ENCODE assay signal across 10 cellular contexts in genomic region chr10:32004161-32004591, GRCh38. TPM values are rescaled to one million over a fixed set of nuclear protein-coding genes. Genes with fewer than 3 reads are reported as not detected.
A peak's percentile ranks its signal among the peaks of the same experiment; 100 is the strongest.
DNase-seq lines count a peak whose midpoint lies in the region; ATAC-seq, FAIRE-seq and TF ChIP-seq lines count a peak whose summit lies in the region.
"Had no signal": no experiment of that assay in that cellular context is flagged by ENCODE, and none has a peak within 500 bp of the region (broad histone marks: within the 10 kb centered on the region; RNA-seq: fewer than 3 reads in every experiment).

No MANE protein-coding gene starts in this region.

- no peak overlapping the region for H3K4me3 ChIP-seq in H1 (ENCODE audit: extremely low read depth in 1 of 4, insufficient read depth in 2 of 4, low read depth in 3 of 4, low read length in 4 of 4)
- no peak overlapping the region for H3K4me3 ChIP-seq in naive thymus-derived CD4-positive, alpha-beta T cell (ENCODE audit: low read length)

- H3K23ac ChIP-seq in H1 (ENCODE audit: insufficient read length): no peak overlapping the region

- peak overlapping the region in 1 of 10 donors; percentile 32 for H3K4me3 Mint-ChIP-seq in naive thymus-derived CD4-positive, alpha-beta T cell

- no peak for TF ChIP-seq EP300 in H1 (IDR thresholded peaks at IDR 0.05; ENCODE audit: borderline replicate concordance in 1 of 2, low read depth in 2 of 2, low read length in 2 of 2)

- in situ Hi-C loops in GM13977 (cut with MboI; ENCODE audit: low pct_unique_long_range_greater_than_20kb, low sequenced_read_pairs, unreplicated experiment): loop anchor here (10.0 kb wide), 1 partner anchor 139 kb away; no protein-coding TSS in a partner anchor

- H4K91ac ChIP-seq in H1 (replicated peaks; ENCODE audit: insufficient read length, low read length): no peak overlapping the region

- DNase-seq in C1 segment of cervical spinal cord (lab: John Stamatoyannopoulos, UW) (peak in 12 of 14 donors; percentile 2 to 70 (median 28)), M059J (ENCODE audit: low read depth) (peak; percentile 5), H1 (ENCODE audit: low read depth in 1 of 2, low spot score in 2 of 2) (peak in 1 of 2 experiments; percentile 60), superior temporal gyrus (ENCODE audit: extremely low spot score) (no peak), GM13977 (ENCODE audit: low spot score) (no peak), NCI-H1417 (lab: John Stamatoyannopoulos, UW) (no peak)
- DNase-seq in naive thymus-derived CD4-positive, alpha-beta T cell: no peak
- DNase-seq: NCI-H2081 treated with DMSO at 0.1 percent for 48 hours had no signal

- peak overlapping the region; percentile 76; the same call in 1 of the 2 replicates for H2AK5ac ChIP-seq in H1 (ENCODE audit: low read depth, low read length)

- H3K9me3 Mint-ChIP-seq in naive thymus-derived CD4-positive, alpha-beta T cell: no peaks in the 10 kb centered on the region

- peak overlapping the region; percentile 27 for H2BK5ac ChIP-seq in H1 (ENCODE audit: low read depth, low read length)

- no peak overlapping the region for H4K5ac ChIP-seq in H1 (ENCODE audit: insufficient read length, low read depth, low read length)

- no peak overlapping the region for H2AFZ ChIP-seq in H1 (ENCODE audit: low read length)

- peaks cover 0 to 2% of the 10 kb centered on the region in 2 experiments for H4K20me1 ChIP-seq in H1 (replicated peaks in 1 of 2; ENCODE audit: control insufficient read depth in 1 of 2, insufficient read depth in 2 of 2, low read length in 2 of 2)

- peak; percentile 13 to 20; a peak in 2 of 4 replicates for TF ChIP-seq RAD21 in H1 (IDR thresholded peaks at IDR 0.05 in 1 of 2, conservative IDR thresholded peaks at IDR 0.05 in 1 of 2; ENCODE audit: low read depth in 2 of 2, low read length in 2 of 2)

- no peaks in the 10 kb centered on the region for H3K23me2 ChIP-seq in H1 (ENCODE audit: low read depth, low read length)

- TF ChIP-seq CTCF in H1 (IDR thresholded peaks at IDR 0.05; ENCODE audit: control extremely low read depth in 1 of 3, insufficient read depth in 1 of 3, low read depth in 1 of 3, low read length in 3 of 3): no peak
- no peak for TF ChIP-seq CTCF in GM13977 (IDR thresholded peaks at IDR 0.05; ENCODE audit: extremely low read depth, insufficient read depth, missing control alignments)

- peaks cover 0 to 20% (median 13%) of the 10 kb centered on the region in 7 donors for H3K4me1 Mint-ChIP-seq in naive thymus-derived CD4-positive, alpha-beta T cell

- H3K79me1 ChIP-seq in H1 (ENCODE audit: low read depth, low read length): no peaks in the 10 kb centered on the region

- no peak for FAIRE-seq in H1 (lab: Jason Lieb, UNC)
- FAIRE-seq: frontal cortex had no signal

- 0 out of 4 replicates have a peak overlapping the region, but pooled peaks of 1 of the 2 experiments have one; percentile 16 for H3K4me2 ChIP-seq in H1 (ENCODE audit: insufficient read depth in 1 of 2, low read depth in 2 of 2, low read length in 2 of 2)

- no peak for ATAC-seq in naive thymus-derived CD4-positive, alpha-beta T cell
- no peak for ATAC-seq in GM21526 (IDR thresholded peaks at IDR 0.05; ENCODE audit: low FRiP score, unreplicated experiment)

- peaks cover 6 to 29% (median 15%) of the 10 kb centered on the region in 4 experiments; a peak in 6 of 7 replicates for H3K4me1 ChIP-seq in H1 (replicated peaks in 1 of 4; ENCODE audit: control insufficient read depth in 3 of 4, insufficient read depth in 4 of 4, low read length in 3 of 4)
- H3K4me1 ChIP-seq in naive thymus-derived CD4-positive, alpha-beta T cell (ENCODE audit: control insufficient read depth in 2 of 2, insufficient read depth in 2 of 2, low read length in 2 of 2): no peaks in the 10 kb centered on the region

- H3K27ac ChIP-seq in H1 (ENCODE audit: low read depth, low read length): peak overlapping the region; percentile 53; the same call in 1 of the 2 replicates
- H3K27ac ChIP-seq in naive thymus-derived CD4-positive, alpha-beta T cell (ENCODE audit: low read depth, low read length): no peak overlapping the region

- no peak overlapping the region for H2BK20ac ChIP-seq in H1 (ENCODE audit: low read length)

- no peaks in the 10 kb centered on the region for H3K27me3 ChIP-seq in H1 (replicated peaks in 1 of 4; ENCODE audit: control insufficient read depth in 3 of 4, extremely low read depth in 1 of 4, insufficient read depth in 3 of 4, low read length in 3 of 4)
- H3K27me3 ChIP-seq in naive thymus-derived CD4-positive, alpha-beta T cell (ENCODE audit: control insufficient read depth in 2 of 2, insufficient read depth in 2 of 2, low read length in 2 of 2): no peaks in the 10 kb centered on the region

- H3K56ac ChIP-seq in H1 (replicated peaks; ENCODE audit: insufficient read length, low read depth, low read length): no peak overlapping the region

- H3K4ac ChIP-seq in H1 (replicated peaks; ENCODE audit: insufficient read length, low read depth, low read length): no peak overlapping the region

- 0 out of 2 replicates have a peak overlapping the region, but pooled peaks have one; percentile 13 for H2BK15ac ChIP-seq in H1 (ENCODE audit: low read length)

- H3K36me3 ChIP-seq in H1 (ENCODE audit: control insufficient read depth in 2 of 4, insufficient read depth in 4 of 4, low read length in 3 of 4): peaks cover 0 to 4% (median 3%) of the 10 kb centered on the region in 4 experiments; a peak in 3 of 8 replicates
- H3K36me3 ChIP-seq in naive thymus-derived CD4-positive, alpha-beta T cell (ENCODE audit: control insufficient read depth in 2 of 3, insufficient read depth in 3 of 3, low read length in 3 of 3): no peaks in the 10 kb centered on the region

- WGBS in H1 (ENCODE audit: extremely low coverage in 1 of 2, insufficient coverage in 1 of 2, insufficient read length in 1 of 2, insufficient replicate concordance in 2 of 2, low coverage in 1 of 2, low lambda C conversion rate in 2 of 2, missing lambda C conversion rate in 1 of 2), 2 experiments: 76% methylated on average over 3 of the region's 3 CpGs; no CpG with 5 or more reads in 1 of the 2 experiments

- TF ChIP-seq POLR2A in H1 (IDR thresholded peaks at IDR 0.05; ENCODE audit: control extremely low read depth in 1 of 2, low read depth in 2 of 2, low read length in 2 of 2): no peak; a peak in 1 of 3 replicates

- intact Hi-C loops in naive thymus-derived CD4-positive, alpha-beta T cell (cut with micrococcal nuclease): loop anchor here in 1 of 2 donors (2.0 to 10.0 kb wide), 2 partner anchors 73 to 1279 kb away; no protein-coding TSS in a partner anchor

- no peak overlapping the region for H4K8ac ChIP-seq in H1 (ENCODE audit: extremely low read depth, insufficient read depth, low read length)

- H3K9me3 ChIP-seq in H1 (ENCODE audit: insufficient read depth in 2 of 2, low read depth in 1 of 2, low read length in 1 of 2): no peaks in the 10 kb centered on the region
- no peaks in the 10 kb centered on the region for H3K9me3 ChIP-seq in naive thymus-derived CD4-positive, alpha-beta T cell (ENCODE audit: control insufficient read depth in 2 of 3, low read length in 3 of 3)

- no peak overlapping the region; a peak in 2 of 7 replicates for H3K9ac ChIP-seq in H1 (replicated peaks in 1 of 4; ENCODE audit: extremely low read depth in 1 of 4, low read depth in 3 of 4, low read length in 3 of 4)

- peak overlapping the region in 5 of 9 donors; percentile 28 to 86 (median 71) for H3K27ac Mint-ChIP-seq in naive thymus-derived CD4-positive, alpha-beta T cell

- H2BK12ac ChIP-seq in H1 (ENCODE audit: low read depth, low read length): 0 out of 2 replicates have a peak overlapping the region, but pooled peaks have one; percentile 42

- no peak overlapping the region for H3K18ac ChIP-seq in H1 (ENCODE audit: extremely low read depth, low read length)

- no peaks in the 10 kb centered on the region for H3K79me2 ChIP-seq in H1 (ENCODE audit: control insufficient read depth in 1 of 2, insufficient read depth in 2 of 2, low read length in 2 of 2)

- H3K14ac ChIP-seq in H1 (ENCODE audit: insufficient read length): no peak overlapping the region

- CTCF ChIA-PET in H1 (lab: Charles Lee; ENCODE audit: partially characterized antibody): interaction anchor here (0.6 to 6.3 kb wide), 16 partner anchors 8 to 203 kb away, joined by 3 to 52 read pairs (median 4); no protein-coding TSS in a partner anchor
- CTCF ChIA-PET in naive thymus-derived CD4-positive, alpha-beta T cell (lab: Charles Lee): interaction anchor here (0.6 to 2.5 kb wide), 4 partner anchors 14 to 142 kb away, joined by 3 to 27 read pairs (median 3); no protein-coding TSS in a partner anchor

- POLR2A ChIA-PET in H1 (lab: Charles Lee; ENCODE audit: partially characterized antibody): interaction anchor here (0.7 to 2.0 kb wide), 6 partner anchors 10 to 91 kb away, joined by 3 to 10 read pairs (median 4); partner anchors contain the start of gene KIF5B
- POLR2A ChIA-PET in naive thymus-derived CD4-positive, alpha-beta T cell (lab: Charles Lee): interaction anchor here (1.1 kb wide), 1 partner anchor 143 kb away, joined by 3 read pairs; no protein-coding TSS in a partner anchor

- H3K27me3 Mint-ChIP-seq in naive thymus-derived CD4-positive, alpha-beta T cell: no peaks in the 10 kb centered on the region

- no peak overlapping the region for H2BK120ac ChIP-seq in H1 (replicated peaks; ENCODE audit: low read depth, low read length)

- H3K36me3 Mint-ChIP-seq in naive thymus-derived CD4-positive, alpha-beta T cell: peaks cover 0 to 5% (median 0%) of the 10 kb centered on the region in 5 donors

TF ChIP-seq in H1, 55 proteins besides CTCF, POLR2A, EP300 and RAD21:
- no peak for TF ChIP-seq GABPA (IDR thresholded peaks at IDR 0.05; ENCODE audit: borderline replicate concordance, insufficient read depth, low read length)
- TF ChIP-seq CHD1 (IDR thresholded peaks at IDR 0.05; ENCODE audit: low read depth, low read length): no peak
- TF ChIP-seq POLR2AphosphoS5 (IDR thresholded peaks at IDR 0.05; ENCODE audit: low read depth, low read length): peak; percentile 81
- no peak for TF ChIP-seq TBP (IDR thresholded peaks at IDR 0.05; ENCODE audit: low read depth, low read length)

RNA-seq across cellular contexts. Expression of gene KIF5B, which starts 52.0 kb away (rescaled TPM):
- 42.4 and 52.4 TPM in 2 replicates for total RNA-seq in M059J (2014; rRNA removed; shearing (Covaris generic))
- 62.7 and 68.4 TPM in 2 replicates for total RNA-seq in H1 (2021; fragmentation: NEBNext Ultra II Directional; extraction: Animal tissue kit (Norgen Biotek cat#: 25700))
- 7.3 and 9.8 TPM in 2 replicates for polyA plus RNA-seq in H1 (2011; rRNA removed)
- polyA plus RNA-seq in H1 (2011; cell fraction: cytosol; rRNA removed): 17.6 TPM
- polyA plus RNA-seq in H1 (2011; cell fraction: nucleus; rRNA removed): 7.6 TPM
- 23.3 to 41.1 TPM (median 27.1 TPM) in 4 replicates for polyA plus RNA-seq in H1 (2012, experiment 1 of 2)
- polyA plus RNA-seq in H1 (2012, experiment 2 of 2): 2.6 TPM
- 44.2 TPM for polyA plus RNA-seq in H1 (2013, experiment 1 of 2)
- 43.3 TPM for polyA plus RNA-seq in H1 (2013, experiment 2 of 2)
- polyA minus RNA-seq in H1 (2011; rRNA and poly(A)+ RNA removed): 21.1 and 32.6 TPM in 2 replicates
- 30.2 TPM for polyA minus RNA-seq in H1 (2011; cell fraction: cytosol; rRNA and poly(A)+ RNA removed)
- 41.6 TPM for polyA minus RNA-seq in H1 (2011; cell fraction: nucleus; rRNA and poly(A)+ RNA removed)
- total RNA-seq in naive thymus-derived CD4-positive, alpha-beta T cell: 10 to 100 TPM; 42.2 to 66.0 (median 46.3) TPM
- polyA plus RNA-seq in naive thymus-derived CD4-positive, alpha-beta T cell: 10 to 100 TPM; 19.7 to 20.3 TPM

Comparison
In these comparisons a context has a peak if more than half of its experiments do, and no peak if none do; other contexts are left out.
1. DNase-seq: peak in C1 segment of cervical spinal cord (12 of 14) and M059J (single experiment); none in naive thymus-derived CD4-positive, alpha-beta T cell (0 of 9), superior temporal gyrus (single experiment), GM13977 (single experiment) and NCI-H1417 (0 of 3).